Comparison of ENCODE assay signal across 19 cellular contexts in the genomic region with DNA sequence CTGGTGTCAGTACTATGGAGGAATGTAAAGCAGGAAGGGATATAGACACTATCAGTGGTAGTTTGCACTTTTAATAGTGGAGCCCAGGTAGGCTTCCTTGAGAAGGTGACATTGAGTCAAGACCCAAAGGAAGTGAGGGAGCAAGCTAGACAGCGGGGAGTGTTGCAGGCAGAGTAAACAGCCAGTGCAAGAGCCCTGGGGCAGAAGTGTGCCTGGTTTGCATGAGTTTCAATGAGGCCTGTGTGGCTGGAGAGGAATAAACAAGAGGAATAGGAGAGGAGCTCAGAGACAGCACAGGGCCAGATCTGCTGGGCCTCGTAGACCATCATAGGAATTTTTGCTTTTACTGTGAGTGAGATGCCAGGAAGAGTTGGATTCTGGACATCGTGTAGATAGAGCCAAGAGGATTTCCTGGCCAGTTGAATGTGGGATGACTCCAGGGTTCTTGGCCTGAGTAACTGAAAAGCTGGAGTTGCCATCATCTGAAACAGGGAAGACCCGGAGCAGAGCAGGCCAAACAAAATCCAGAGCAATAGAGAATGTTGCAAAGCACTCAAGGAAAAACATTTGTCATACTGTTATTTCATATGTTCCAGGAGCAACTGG.
"Had no signal": no experiment of that assay in that cellular context is flagged by ENCODE, and none has a peak within 500 bp of the region (broad histone marks: within the 10 kb centered on the region; RNA-seq: fewer than 3 reads in every experiment).

No MANE protein-coding gene starts in this region.

- H3K4me3 ChIP-seq: body of pancreas, cardiac muscle cell, heart left ventricle, lung, ovary, prostate gland, thyroid gland had no signal

- H3K36me3 Mint-ChIP-seq: activated CD4-positive, alpha-beta memory T cell treated with anti-CD3 and anti-CD28 coated beads for 36 hours; naive thymus-derived CD8-positive, alpha-beta T cell had no signal

- H3K4me3 Mint-ChIP-seq: activated CD4-positive, alpha-beta memory T cell treated with anti-CD3 and anti-CD28 coated beads for 36 hours; activated naive CD4-positive, alpha-beta T cell treated with anti-CD3 and anti-CD28 coated beads for 36 hours; naive thymus-derived CD8-positive, alpha-beta T cell had no signal

- DNase-seq: activated CD4-positive, alpha-beta memory T cell treated with anti-CD3 and anti-CD28 coated beads for 36 hours; activated CD4-positive, alpha-beta T cell treated with anti-CD3 and anti-CD28 coated beads for 48 hours; activated naive CD4-positive, alpha-beta T cell treated with anti-CD3 and anti-CD28 coated beads for 36 hours; activated T-cell treated with anti-CD3 and anti-CD28 coated beads, Interleukin-2, amount 50 U/mL, for 48 hours; effector memory CD4-positive, alpha-beta T cell; heart left ventricle; naive thymus-derived CD8-positive, alpha-beta T cell; ovary; stimulated activated CD4-positive, alpha-beta T cell treated with anti-CD3 and anti-CD28 coated beads, Interleukin-12 subunit alpha, Interleukin-12 subunit beta, amount 100 ng/mL, for 4 hours; stimulated activated CD4-positive, alpha-beta T cell treated with anti-CD3 and anti-CD28 coated beads, Interleukin-4, amount 100 ng/mL, for 4 hours; stimulated activated naive CD8-positive, alpha-beta T cell treated with anti-CD3 and anti-CD28 coated beads, Interleukin-15, Interleukin-2, amounts not matched to agents 100 U/mL and 50 U/mL, for 24 hours; SW 1271; T-helper 17 cell; thyroid gland had no signal

- ATAC-seq: body of pancreas; esophagus mucosa; naive thymus-derived CD8-positive, alpha-beta T cell; stimulated activated naive CD8-positive, alpha-beta T cell treated with anti-CD3 and anti-CD28 coated beads, Interleukin-15, Interleukin-2, amounts not matched to agents 100 U/mL and 50 U/mL, for 24 hours; T-helper 17 cell had no signal

- H3K9me3 Mint-ChIP-seq: activated CD4-positive, alpha-beta memory T cell treated with anti-CD3 and anti-CD28 coated beads for 36 hours; activated naive CD4-positive, alpha-beta T cell treated with anti-CD3 and anti-CD28 coated beads for 36 hours; naive thymus-derived CD8-positive, alpha-beta T cell had no signal

- H3K27ac Mint-ChIP-seq: activated CD4-positive, alpha-beta memory T cell treated with anti-CD3 and anti-CD28 coated beads for 36 hours; activated naive CD4-positive, alpha-beta T cell treated with anti-CD3 and anti-CD28 coated beads for 36 hours; naive thymus-derived CD8-positive, alpha-beta T cell; T-helper 17 cell had no signal
